In the genomic region with DNA sequence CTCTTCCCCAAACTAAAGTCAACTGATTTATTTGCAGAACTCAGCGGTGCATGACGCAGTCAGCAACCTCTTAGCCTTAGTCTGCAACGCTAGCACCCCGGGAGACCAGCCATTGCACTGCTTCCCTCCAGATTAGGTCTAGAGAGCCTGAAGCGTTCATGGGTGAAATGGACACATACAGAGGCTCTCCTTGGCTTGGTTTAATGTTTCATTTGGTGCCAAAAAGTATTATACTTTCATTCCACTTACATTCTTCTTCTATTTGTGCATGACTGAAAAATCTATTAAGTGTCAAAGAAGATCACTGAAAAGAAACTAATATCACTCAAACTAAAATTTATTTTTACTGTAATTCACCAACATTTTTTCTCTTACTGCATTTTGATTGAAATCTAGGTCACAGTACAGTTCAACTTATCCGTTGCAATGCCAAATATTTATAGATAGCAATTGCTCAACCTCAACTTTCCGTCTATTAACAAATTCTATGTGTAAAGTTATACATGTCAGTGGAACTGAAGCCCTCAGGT, we compare ENCODE assay signal across 16 cellular contexts.
A peak's percentile ranks its signal among the peaks of the same experiment; 100 is the strongest.
DNase-seq lines count a peak whose midpoint lies in the region; ATAC-seq lines count a peak whose summit lies in the region.
"Had no signal": no experiment of that assay in that cellular context is flagged by ENCODE, and none has a peak within 500 bp of the region (broad histone marks: within the 10 kb centered on the region; RNA-seq: fewer than 3 reads in every experiment).

No MANE protein-coding gene starts in this region.

- ATAC-seq in HG02973 (IDR thresholded peaks at IDR 0.05; ENCODE audit: unreplicated experiment) (no peak), GM18870 (IDR thresholded peaks at IDR 0.05; ENCODE audit: unreplicated experiment) (no peak), HG03025 (IDR thresholded peaks at IDR 0.05; ENCODE audit: low FRiP score, unreplicated experiment) (no peak)
- ATAC-seq: left cardiac atrium had no signal

- H3K9me3 ChIP-seq in BLaER1 treated with 17β-estradiol and CSF1 and Interleukin-3, amounts not matched to agents 10 nM and 100 nM (replicated peaks in 1 of 11), result no peaks in the 10 kb centered on the region
- H3K9me3 ChIP-seq: right lobe of liver had no signal

- no peak overlapping the region for H3K9ac ChIP-seq in BLaER1 treated with 17β-estradiol and CSF1 and Interleukin-3, amounts not matched to agents 10 nM and 100 nM

- no peaks in the 10 kb centered on the region for H3K36me3 ChIP-seq in BLaER1 treated with 17β-estradiol and CSF1 and Interleukin-3, amounts not matched to agents 10 nM and 100 nM
- H3K36me3 ChIP-seq: right lobe of liver had no signal

- H4K20me1 ChIP-seq in BLaER1 treated with 17β-estradiol and CSF1 and Interleukin-3, amounts not matched to agents 10 nM and 100 nM, result no peaks in the 10 kb centered on the region

- H3K4me1 ChIP-seq in BLaER1 treated with 17β-estradiol and CSF1 and Interleukin-3, amounts not matched to agents 10 nM and 100 nM, result peaks cover 0 to 10% (median 4%) of the 10 kb centered on the region in 10 experiments; a peak in 6 of 20 replicates
- H3K4me1 ChIP-seq: right lobe of liver had no signal

- H3K27ac ChIP-seq in BLaER1 treated with 17β-estradiol and CSF1 and Interleukin-3, amounts not matched to agents 10 nM and 100 nM, result 0 out of 22 replicates have a peak overlapping the region, but pooled peaks of 1 of the 11 experiments have one; percentile 33
- H3K27ac ChIP-seq: C4-2B, right lobe of liver had no signal

- peak overlapping the region in 6 of 11 experiments; percentile 8 to 31 (median 20); a peak in 4 of 22 replicates for H3K4me2 ChIP-seq in BLaER1 treated with 17β-estradiol and CSF1 and Interleukin-3, amounts not matched to agents 10 nM and 100 nM

- no peak overlapping the region for H3K4me3 ChIP-seq in BLaER1 treated with 17β-estradiol and CSF1 and Interleukin-3, amounts not matched to agents 10 nM and 100 nM
- H3K4me3 ChIP-seq: right lobe of liver had no signal

- no peaks in the 10 kb centered on the region for H3K27me3 ChIP-seq in BLaER1 treated with 17β-estradiol and CSF1 and Interleukin-3, amounts not matched to agents 10 nM and 100 nM
- H3K27me3 ChIP-seq: right lobe of liver had no signal

- DNase-seq in NCI-H1105 treated with DMSO at 0.1 percent for 48 hours (lab: John Stamatoyannopoulos, UW) (peak; percentile 19), SHP77 (lab: John Stamatoyannopoulos, UW) (peak; percentile 77 to 87), kidney tubule cell (ENCODE audit: low spot score) (peak; percentile 63)
- DNase-seq in activated T-cell treated with anti-CD3 and anti-CD28 coated beads, Interleukin-2, amount 50 U/mL, for 1 hour, result no peak
- DNase-seq: activated CD4-positive, alpha-beta memory T cell treated with anti-CD3 and anti-CD28 coated beads for 36 hours; activated gamma-delta T cell; left cardiac atrium; NCI-H526; Right ventricle myocardium superior; stimulated activated naive CD4-positive, alpha-beta T cell treated with Interleukin-2 at 50 U/mL for 16 hours had no signal
